Comparison of ENCODE assay signal across 1 cellular context in genomic region chr1:116986531-116987255, GRCh38.
TF ChIP-seq lines count a peak whose summit lies in the region.

No MANE protein-coding gene starts in this region.

TF ChIP-seq in K562, 482 proteins besides CTCF, POLR2A, EP300 and RAD21 (continued from another document):
- peak in 1 of 2 experiments; percentile 67; a peak in 1 of 4 replicates for TF ChIP-seq UBTF (IDR thresholded peaks at IDR 0.05; ENCODE audit: borderline replicate concordance in 1 of 2, low read depth in 2 of 2, low read length in 2 of 2)
- TF ChIP-seq MTA2 (IDR thresholded peaks at IDR 0.05; ENCODE audit: low read depth), result no peak
- no peak for TF ChIP-seq ZNF75A (CRISPR knock-in tag; IDR thresholded peaks at IDR 0.05)
- TF ChIP-seq GATA2 (CRISPR knock-in tag; IDR thresholded peaks at IDR 0.05), result peak; percentile 69
- TF ChIP-seq HMG20B (CRISPR knock-in tag; IDR thresholded peaks at IDR 0.05), result no peak
- TF ChIP-seq ZNF12 (CRISPR knock-in tag; IDR thresholded peaks at IDR 0.05), result 0 out of 2 replicates have a peak, but pooled peaks have one; percentile 35
- peak; percentile 63; the same call in 1 of the 2 replicates for TF ChIP-seq CTBP1 (IDR thresholded peaks at IDR 0.05; ENCODE audit: borderline replicate concordance)
- 0 out of 2 replicates have a peak, but pooled peaks have one; percentile 19 for TF ChIP-seq CHAMP1 (IDR thresholded peaks at IDR 0.05)
- no peak for TF ChIP-seq ZNF561 (CRISPR knock-in tag; conservative IDR thresholded peaks at IDR 0.05)
- peak; percentile 22; the same call in 1 of the 2 replicates for TF ChIP-seq ATF3 (IDR thresholded peaks at IDR 0.05)
- TF ChIP-seq ATF3 (CRISPR knock-in tag; conservative IDR thresholded peaks at IDR 0.05), result no peak
- no peak for TF ChIP-seq CC2D1A (IDR thresholded peaks at IDR 0.05)
- TF ChIP-seq JUND (IDR thresholded peaks at IDR 0.05; ENCODE audit: borderline replicate concordance, low read depth, low read length), result 0 out of 2 replicates have a peak, but pooled peaks have one; percentile 3
- TF ChIP-seq JUND (tag; IDR thresholded peaks at IDR 0.05; ENCODE audit: borderline replicate concordance, low read depth, low read length), result peak; percentile 25; the same call in 1 of the 3 replicates
- no peak for TF ChIP-seq ZNF407 (IDR thresholded peaks at IDR 0.05; ENCODE audit: low read depth)
- TF ChIP-seq SOX6 (IDR thresholded peaks at IDR 0.05), result 0 out of 2 replicates have a peak, but pooled peaks have one; percentile 28
- peak; percentile 39; the same call in 1 of the 2 replicates for TF ChIP-seq VEZF1 (CRISPR knock-in tag; IDR thresholded peaks at IDR 0.05)
- no peak for TF ChIP-seq SIN3A (IDR thresholded peaks at IDR 0.05; ENCODE audit: borderline replicate concordance in 2 of 2, control insufficient read depth in 1 of 2, low read depth in 2 of 2, low read length in 2 of 2)
- no peak for TF ChIP-seq ELK3 (CRISPR knock-in tag; IDR thresholded peaks at IDR 0.05)
- no peak for TF ChIP-seq ZNF23 (CRISPR knock-in tag; IDR thresholded peaks at IDR 0.05)
- no peak for TF ChIP-seq JUN (IDR thresholded peaks at IDR 0.05; ENCODE audit: borderline replicate concordance, low read depth, low read length)
- no peak for TF ChIP-seq JUN (CRISPR knock-in tag; IDR thresholded peaks at IDR 0.05; ENCODE audit: borderline replicate concordance)
- TF ChIP-seq GABPB1 (CRISPR knock-in tag; IDR thresholded peaks at IDR 0.05), result no peak
- TF ChIP-seq TEAD4 (IDR thresholded peaks at IDR 0.05; ENCODE audit: low read length), result peak; percentile 57; the same call in 1 of the 2 replicates
- no peak for TF ChIP-seq TEAD4 (CRISPR knock-in tag; IDR thresholded peaks at IDR 0.05; ENCODE audit: borderline replicate concordance)
- TF ChIP-seq NR2C1 (IDR thresholded peaks at IDR 0.05), result no peak
- TF ChIP-seq NR2C1 (tag; IDR thresholded peaks at IDR 0.05), result no peak
- TF ChIP-seq ELF1 (tag; IDR thresholded peaks at IDR 0.05), result no peak
- no peak for TF ChIP-seq EP400 (IDR thresholded peaks at IDR 0.05)
- TF ChIP-seq ESRRA (IDR thresholded peaks at IDR 0.05; ENCODE audit: borderline replicate concordance, low read depth), result peak; percentile 55; the same call in 1 of the 2 replicates
- TF ChIP-seq ZBTB33 (CRISPR knock-in tag; IDR thresholded peaks at IDR 0.05), result peak; percentile 99
- peak; percentile 80 for TF ChIP-seq TCF7 (IDR thresholded peaks at IDR 0.05; ENCODE audit: borderline replicate concordance)
- TF ChIP-seq IRF2 (CRISPR knock-in tag; IDR thresholded peaks at IDR 0.05), result no peak
- no peak for TF ChIP-seq DIDO1 (tag; IDR thresholded peaks at IDR 0.05; ENCODE audit: low read depth)
- no peak for TF ChIP-seq TAF1 (IDR thresholded peaks at IDR 0.05; ENCODE audit: control insufficient read depth, extremely low read depth, insufficient read depth, low read length, severe bottlenecking)
- 0 out of 2 replicates have a peak, but pooled peaks have one; percentile 39 for TF ChIP-seq L3MBTL2 (IDR thresholded peaks at IDR 0.05)
- TF ChIP-seq DNMT1 (IDR thresholded peaks at IDR 0.05), result no peak
- no peak for TF ChIP-seq MCM7 (IDR thresholded peaks at IDR 0.05)
- TF ChIP-seq ARID1B (IDR thresholded peaks at IDR 0.05), result peak; percentile 58; the same call in 1 of the 2 replicates
- TF ChIP-seq OTX1 (CRISPR knock-in tag; IDR thresholded peaks at IDR 0.05), result no peak
- no peak for TF ChIP-seq RBM34 (IDR thresholded peaks at IDR 0.05; ENCODE audit: borderline replicate concordance, insufficient read depth, low read length)
